ENCODE assay signal across 17 cellular contexts in the genomic region with DNA sequence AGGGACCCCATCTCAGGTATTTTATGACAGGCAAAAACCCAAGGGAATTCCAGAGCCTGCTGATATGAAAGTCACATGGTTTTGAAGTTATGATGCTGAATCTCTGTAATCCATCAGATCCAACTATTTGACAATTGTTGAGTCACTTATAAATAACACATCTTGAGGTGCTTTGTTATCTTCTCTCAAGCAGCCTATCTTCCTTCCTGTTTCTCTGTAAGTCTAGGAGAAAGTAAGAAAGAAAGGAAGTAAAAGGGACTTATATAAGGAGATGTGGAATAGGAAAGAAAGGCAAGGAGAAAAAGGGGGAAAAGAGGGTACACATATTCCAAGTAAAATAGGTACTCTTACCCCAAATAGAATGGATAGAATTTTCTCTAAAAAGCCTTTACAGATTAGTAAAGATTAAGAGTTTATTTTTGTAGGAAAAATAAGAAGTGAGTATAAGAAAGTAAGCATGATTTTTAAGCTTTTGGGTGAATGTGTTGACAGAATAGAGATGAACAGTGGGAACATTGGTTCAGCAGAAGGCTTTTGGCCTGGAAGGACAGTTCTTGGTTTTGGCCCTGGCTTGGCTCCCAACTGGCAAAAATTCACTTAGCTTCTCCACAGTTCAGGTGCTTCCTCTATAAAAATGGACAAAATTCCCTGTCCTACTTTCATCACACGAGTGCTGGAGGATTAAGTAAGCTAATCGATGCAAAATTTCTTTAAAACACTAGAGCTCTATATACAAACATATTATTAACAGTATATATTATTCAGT. TPM values are rescaled to one million over a fixed set of nuclear protein-coding genes. Genes with fewer than 3 reads are reported as not detected.
A peak's percentile ranks its signal among the peaks of the same experiment; 100 is the strongest.
DNase-seq lines count a peak whose midpoint lies in the region; ATAC-seq and TF ChIP-seq lines count a peak whose summit lies in the region.
"Had no signal": no experiment of that assay in that cellular context is flagged by ENCODE, and none has a peak within 500 bp of the region (broad histone marks: within the 10 kb centered on the region; RNA-seq: fewer than 3 reads in every experiment).

No MANE protein-coding gene starts in this region.

- H3K36me3 ChIP-seq in GM23248 (ENCODE audit: low read depth) = no peaks in the 10 kb centered on the region
- H3K36me3 ChIP-seq in adipocyte (ENCODE audit: control insufficient read depth, insufficient read depth, low read length, severe bottlenecking) = no peaks in the 10 kb centered on the region
- H3K36me3 ChIP-seq in neuronal stem cell (replicated peaks in 1 of 2; ENCODE audit: control insufficient read depth in 2 of 2, insufficient read depth in 2 of 2, low read length in 2 of 2) = no peaks in the 10 kb centered on the region
- H3K36me3 ChIP-seq: tibial nerve had no signal

- H3K4me2 ChIP-seq in GM23248 (ENCODE audit: unreplicated experiment) (peak overlapping the region; percentile 43), neuronal stem cell (ENCODE audit: insufficient read depth, low read length, poor library complexity, severe bottlenecking) (no peak overlapping the region)

- no peak overlapping the region for H4K8ac ChIP-seq in neuronal stem cell (ENCODE audit: low read depth, low read length)

- 91% methylated on average over 2 of the region's 2 CpGs for WGBS in GM23248 (ENCODE audit: low coverage in 1 of 2, low lambda C conversion rate in 2 of 2, missing lambda C conversion rate in 2 of 2), 2 experiments
- no CpG with 5 or more reads among the region's 2 CpGs for WGBS in neuronal stem cell (ENCODE audit: extremely low coverage in 2 of 2, insufficient read length in 2 of 2, insufficient replicate concordance in 1 of 2), 2 donors

- no peak for DNase-seq in GM23248
- no peak for DNase-seq in adipocyte (ENCODE audit: low read depth)
- peak; percentile 60 for DNase-seq in fibroblast of pulmonary artery (ENCODE audit: low read depth)
- no peak for DNase-seq in neuronal stem cell (ENCODE audit: low spot score)
- DNase-seq in middle frontal gyrus (ENCODE audit: extremely low spot score, low spot score) = no peak
- DNase-seq in activated CD4-positive, alpha-beta T cell treated with anti-CD3 and anti-CD28 coated beads, Interleukin-2, amount 50 U/mL, for 48 hours = no peak
- no peak for DNase-seq in NCI-H1092 (lab: John Stamatoyannopoulos, UW)
- DNase-seq: activated CD4-positive, CD25-positive, alpha-beta regulatory T cell treated with anti-CD3 and anti-CD28 coated beads, Interleukin-2, amount 50 U/mL, for 72 hours; activated CD8-positive, alpha-beta memory T cell treated with anti-CD3 and anti-CD28 coated beads, Interleukin-2, amount 50 U/mL, for 48 hours; activated naive CD4-positive, alpha-beta T cell treated with anti-CD3 and anti-CD28 coated beads, Interleukin-2, amount 50 U/mL, for 16 hours; central memory CD4-positive, alpha-beta T cell; natural killer cell; retina; stimulated activated CD4-positive, alpha-beta T cell treated with anti-CD3 and anti-CD28 coated beads, Interleukin-4, amount 100 ng/mL, for 1 hour had no signal

- no peak overlapping the region for H3K18ac ChIP-seq in neuronal stem cell (ENCODE audit: low read length)

- H3K14ac ChIP-seq in neuronal stem cell (ENCODE audit: low read length) = no peak overlapping the region

- H3K79me2 ChIP-seq in GM23248 (ENCODE audit: insufficient read depth) = no peaks in the 10 kb centered on the region

- no peak for TF ChIP-seq CTCF in fibroblast of pulmonary artery (IDR thresholded peaks at IDR 0.05; ENCODE audit: low read length, missing control alignments)

- no peaks in the 10 kb centered on the region for H3K9me2 ChIP-seq in GM23248 (ENCODE audit: insufficient read depth)

- no peak overlapping the region for H3K9ac ChIP-seq in GM23248
- H3K9ac ChIP-seq in adipocyte (ENCODE audit: low read length) = peak overlapping the region; percentile 16
- H3K9ac ChIP-seq in neuronal stem cell (ENCODE audit: low read depth, low read length, poor library complexity) = no peak overlapping the region

- in situ Hi-C loops in GM23248 (cut with MboI) = loop anchor here (25.0 kb wide), 1 partner anchor 792 kb away; no protein-coding TSS in a partner anchor

- H2BK15ac ChIP-seq in neuronal stem cell (ENCODE audit: low read length) = no peak overlapping the region

- no peaks in the 10 kb centered on the region for H3K9me3 ChIP-seq in GM23248 (ENCODE audit: low read depth)
- no peaks in the 10 kb centered on the region for H3K9me3 ChIP-seq in adipocyte (ENCODE audit: control insufficient read depth, low read length)
- H3K9me3 ChIP-seq in neuronal stem cell (replicated peaks in 1 of 2; ENCODE audit: control insufficient read depth in 2 of 2, insufficient read depth in 1 of 2, low read depth in 1 of 2, low read length in 2 of 2) = peaks cover 0 to 10% of the 10 kb centered on the region in 2 donors
- H3K9me3 ChIP-seq: tibial nerve had no signal

- no peak overlapping the region for H2BK12ac ChIP-seq in neuronal stem cell (ENCODE audit: low read length)

- H3K4me1 ChIP-seq in GM23248 (ENCODE audit: insufficient read depth) (peaks cover 76% of the 10 kb centered on the region), adipocyte (ENCODE audit: control insufficient read depth, insufficient read depth, low read length) (peaks cover 60% of the 10 kb centered on the region), neuronal stem cell (ENCODE audit: control insufficient read depth in 2 of 2, insufficient read depth in 1 of 2, low read depth in 1 of 2, low read length in 2 of 2) (peaks cover 0 to 12% of the 10 kb centered on the region in 2 donors)

- H4K20me1 ChIP-seq in GM23248 (ENCODE audit: insufficient read depth) = no peaks in the 10 kb centered on the region

- no peak overlapping the region for H2AFZ ChIP-seq in GM23248
- peak overlapping the region; percentile 49 for H2AFZ ChIP-seq in neuronal stem cell (ENCODE audit: low read length)

- H3K27me3 ChIP-seq in GM23248 (replicated peaks; ENCODE audit: insufficient read depth) (no peaks in the 10 kb centered on the region), adipocyte (replicated peaks; ENCODE audit: control insufficient read depth, insufficient read depth, low read length) (no peaks in the 10 kb centered on the region), neuronal stem cell (ENCODE audit: control insufficient read depth in 3 of 3, insufficient read depth in 3 of 3, low read depth in 1 of 3, low read length in 3 of 3) (no peaks in the 10 kb centered on the region)
- H3K27me3 ChIP-seq: tibial nerve had no signal

- H2AK5ac ChIP-seq in neuronal stem cell (ENCODE audit: low read depth, low read length) = no peak overlapping the region

- H4K91ac ChIP-seq in neuronal stem cell (ENCODE audit: low read depth, low read length, poor library complexity) = no peak overlapping the region

- H3K23ac ChIP-seq in neuronal stem cell (ENCODE audit: low read depth, low read length, poor library complexity) = no peak overlapping the region

- no peak overlapping the region for H2BK120ac ChIP-seq in neuronal stem cell (ENCODE audit: low read depth, low read length)

- H3K27ac ChIP-seq in GM23248 (0 out of 2 replicates have a peak overlapping the region, but pooled peaks have one; percentile 13), neuronal stem cell (replicated peaks; ENCODE audit: low read length) (no peak overlapping the region)
- H3K27ac ChIP-seq: RWPE1 had no signal

- H3K79me1 ChIP-seq in neuronal stem cell (ENCODE audit: low read depth, low read length) = no peaks in the 10 kb centered on the region

- no peak overlapping the region for H2BK5ac ChIP-seq in neuronal stem cell (ENCODE audit: low read length)

- peaks cover 61% of the 10 kb centered on the region for H3F3A ChIP-seq in GM23248 (ENCODE audit: insufficient read depth)

- no peak for ATAC-seq in GM18502 (IDR thresholded peaks at IDR 0.05; ENCODE audit: poor library complexity, unreplicated experiment)
- ATAC-seq: natural killer cell had no signal

- H3K4ac ChIP-seq in neuronal stem cell (ENCODE audit: low read length) = no peak overlapping the region

- H3K4me3 ChIP-seq in GM23248 = no peak overlapping the region
- no peak overlapping the region for H3K4me3 ChIP-seq in adipocyte (ENCODE audit: low read length)
- no peak overlapping the region for H3K4me3 ChIP-seq in fibroblast of pulmonary artery (replicated peaks; ENCODE audit: low read depth, low read length)
- no peak overlapping the region for H3K4me3 ChIP-seq in neuronal stem cell (ENCODE audit: low read length in 2 of 2)
- H3K4me3 ChIP-seq: tibial nerve had no signal

RNA-seq across cellular contexts. Expression of a gene that starts 39.6 kb away (rescaled TPM):
- total RNA-seq in GM23248 (2014; rRNA removed; shearing (Covaris generic)) = 0.54 TPM in 1 of 2 replicates, not detected in the other
- polyA plus RNA-seq in GM23248 (2016; fragmentation: Nextera tagmentation; extraction: Ambion mirVana) = 0.14 and 0.75 TPM in 2 replicates
- 57.1 TPM for polyA plus RNA-seq in neuronal stem cell (2013, experiment 1 of 2)
- polyA plus RNA-seq in neuronal stem cell (2013, experiment 2 of 2) = 57.8 TPM
